In genomic region chr12:25194722-25195055, GRCh38 we compare ENCODE assay signal across 8 cellular contexts. TPM values are rescaled to one million over a fixed set of nuclear protein-coding genes. Genes with fewer than 3 reads are reported as not detected.
DNase-seq lines count a peak whose midpoint lies in the region; ATAC-seq and TF ChIP-seq lines count a peak whose summit lies in the region.

No MANE protein-coding gene starts in this region.

- CTCF ChIA-PET in activated naive CD4-positive, alpha-beta T cell treated with anti-CD3 and anti-CD28 coated beads, Interleukin-2, amount 10 ng/mL, durations not matched to agents 7 days and 5 days (lab: Charles Lee) = no interaction called here

- H3K4me1 ChIP-seq in adipocyte (ENCODE audit: control insufficient read depth, insufficient read depth, low read length) = peaks cover 16% of the 10 kb centered on the region
- peaks cover 0 to 19% (median 6%) of the 10 kb centered on the region in 4 donors for H3K4me1 ChIP-seq in right lobe of liver
- H3K4me1 ChIP-seq in tibial nerve = peaks cover 4 to 26% (median 14%) of the 10 kb centered on the region in 4 donors

- ATAC-seq in right lobe of liver (no peak), HG02973 (IDR thresholded peaks at IDR 0.05; ENCODE audit: unreplicated experiment) (no peak)

- H3K27me3 ChIP-seq in adipocyte (replicated peaks; ENCODE audit: control insufficient read depth, insufficient read depth, low read length) (no peaks in the 10 kb centered on the region), right lobe of liver (no peaks in the 10 kb centered on the region), tibial nerve (no peaks in the 10 kb centered on the region)

- DNase-seq in activated naive CD4-positive, alpha-beta T cell treated with anti-CD3 and anti-CD28 coated beads, Interleukin-2, amount 10 ng/mL, durations not matched to agents 7 days and 5 days = no peak
- no peak for DNase-seq in activated naive CD4-positive, alpha-beta T cell treated with anti-CD3 and anti-CD28 coated beads, Interleukin-2, amount 50 U/mL, for 16 hours
- DNase-seq in adipocyte (ENCODE audit: low read depth) = no peak
- DNase-seq in right lobe of liver = no peak
- no peak for DNase-seq in tibial nerve (ENCODE audit: low spot score in 2 of 2)
- DNase-seq in G401 (ENCODE audit: low spot score) = no peak
- no peak for DNase-seq in NCI-H1048 (lab: John Stamatoyannopoulos, UW)

- 13% methylated on average over 9 of the region's 11 CpGs for WGBS in right lobe of liver (ENCODE audit: insufficient coverage, low coverage, low lambda C conversion rate, missing lambda C conversion rate)
- 4 to 5% methylated on average over 11 of the region's 11 CpGs for WGBS in tibial nerve, 2 donors

- TF ChIP-seq POLR2A in right lobe of liver (IDR thresholded peaks at IDR 0.05) = no peak
- no peak for TF ChIP-seq POLR2A in tibial nerve (IDR thresholded peaks at IDR 0.05)

- peak overlapping the region; percentile 94 for H3K9ac ChIP-seq in adipocyte (ENCODE audit: low read length)

- TF ChIP-seq CTCF in right lobe of liver (IDR thresholded peaks at IDR 0.05) (no peak), tibial nerve (IDR thresholded peaks at IDR 0.05) (no peak)

- H3K9me3 Mint-ChIP-seq in activated naive CD4-positive, alpha-beta T cell treated with anti-CD3 and anti-CD28 coated beads, Interleukin-2, amount 10 ng/mL, durations not matched to agents 7 days and 5 days = no peaks in the 10 kb centered on the region

- in situ Hi-C loops in G401 (cut with HindIII; ENCODE audit: low sequenced_read_pairs) = no loop called here

- H3K27ac ChIP-seq in right lobe of liver (peak overlapping the region in 2 of 3 donors; percentile 81 to 94), tibial nerve (peak overlapping the region in 3 of 4 donors; percentile 93 to 94 (median 94))

- peaks cover 23% of the 10 kb centered on the region for H3K4me1 Mint-ChIP-seq in activated naive CD4-positive, alpha-beta T cell treated with anti-CD3 and anti-CD28 coated beads, Interleukin-2, amount 10 ng/mL, durations not matched to agents 7 days and 5 days

- peaks cover 5% of the 10 kb centered on the region for H3K27me3 Mint-ChIP-seq in activated naive CD4-positive, alpha-beta T cell treated with anti-CD3 and anti-CD28 coated beads, Interleukin-2, amount 10 ng/mL, durations not matched to agents 7 days and 5 days

- H3K27ac Mint-ChIP-seq in activated naive CD4-positive, alpha-beta T cell treated with anti-CD3 and anti-CD28 coated beads, Interleukin-2, amount 10 ng/mL, durations not matched to agents 7 days and 5 days = peak overlapping the region; percentile 89

- H3K36me3 Mint-ChIP-seq in activated naive CD4-positive, alpha-beta T cell treated with anti-CD3 and anti-CD28 coated beads, Interleukin-2, amount 10 ng/mL, durations not matched to agents 7 days and 5 days = peaks cover 7% of the 10 kb centered on the region

- intact Hi-C loops in right lobe of liver (cut with DNase I) = no loop called here

- H3K36me3 ChIP-seq in adipocyte (ENCODE audit: control insufficient read depth, insufficient read depth, low read length, severe bottlenecking) (no peaks in the 10 kb centered on the region), right lobe of liver (no peaks in the 10 kb centered on the region), tibial nerve (no peaks in the 10 kb centered on the region)

- H3K4me3 ChIP-seq in adipocyte (ENCODE audit: low read length) (peak overlapping the region; percentile 93), right lobe of liver (peak overlapping the region; percentile 58 to 82 (median 76)), tibial nerve (peak overlapping the region; percentile 69 to 81 (median 70))

- H3K9me3 ChIP-seq in adipocyte (ENCODE audit: control insufficient read depth, low read length) (no peaks in the 10 kb centered on the region), right lobe of liver (no peaks in the 10 kb centered on the region), tibial nerve (no peaks in the 10 kb centered on the region)

- no peak for TF ChIP-seq EP300 in tibial nerve (IDR thresholded peaks at IDR 0.05)

- H3K4me3 Mint-ChIP-seq in activated naive CD4-positive, alpha-beta T cell treated with anti-CD3 and anti-CD28 coated beads, Interleukin-2, amount 10 ng/mL, durations not matched to agents 7 days and 5 days = peak overlapping the region; percentile 97

RNA-seq across cellular contexts. Expression of gene DNAI7, which starts 0.3 kb away (rescaled TPM):
- total RNA-seq in right lobe of liver (under 1 TPM in 1 of 6 experiments, not detected in 5; 0.39 TPM), tibial nerve (1 to 10 TPM in 1 of 4 donors, under 1 TPM in 1, not detected in 2; 0.21 to 2.0 TPM)
- total RNA-seq in G401 (2014; rRNA removed; shearing (Covaris generic)) = 0.20 and 0.37 TPM in 2 replicates

RNA-seq across cellular contexts. Expression of gene ETFRF1, which starts 0.3 kb away (rescaled TPM):
- total RNA-seq in right lobe of liver (10 to 100 TPM; 29.9 to 50.2 (median 38.2) TPM), tibial nerve (10 to 100 TPM; 24.0 to 54.2 (median 50.0) TPM)
- total RNA-seq in G401 (2014; rRNA removed; shearing (Covaris generic)) = 17.4 and 35.8 TPM in 2 replicates

RNA-seq across cellular contexts. Expression of gene KRAS, which starts 56.0 kb away (rescaled TPM):
- 10 to 100 TPM; 10.1 to 28.8 (median 10.9) TPM for total RNA-seq in right lobe of liver
- total RNA-seq in tibial nerve = 10 to 100 TPM; 19.2 to 36.3 (median 28.0) TPM
- total RNA-seq in G401 (2014; rRNA removed; shearing (Covaris generic)) = 5.6 and 9.5 TPM in 2 replicates
